Comparison of ENCODE assay signal across 1 cellular context in the genomic region with DNA sequence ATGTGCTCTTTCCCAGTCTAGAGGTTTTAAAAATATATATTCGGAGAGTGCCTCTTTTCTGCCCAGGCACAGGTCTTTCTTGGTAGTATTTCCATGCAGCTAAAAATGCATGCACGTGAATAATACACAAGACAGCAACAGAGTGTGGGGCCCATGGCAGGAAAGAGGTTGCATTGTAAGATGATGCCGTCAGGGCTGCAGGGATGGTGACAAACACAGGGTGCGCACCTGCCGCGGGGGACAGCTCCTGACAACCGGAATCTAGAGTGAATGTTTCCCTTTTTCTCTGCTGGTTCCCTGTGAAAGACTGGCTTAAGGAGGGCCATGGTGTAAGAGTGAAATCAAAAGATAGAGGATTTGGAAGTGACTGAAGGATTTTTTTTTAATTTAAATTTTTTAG.
TF ChIP-seq lines count a peak whose summit lies in the region.

No MANE protein-coding gene starts in this region.

TF ChIP-seq in H1, 55 proteins besides CTCF, POLR2A, EP300 and RAD21:
- TF ChIP-seq, protein P1, sequence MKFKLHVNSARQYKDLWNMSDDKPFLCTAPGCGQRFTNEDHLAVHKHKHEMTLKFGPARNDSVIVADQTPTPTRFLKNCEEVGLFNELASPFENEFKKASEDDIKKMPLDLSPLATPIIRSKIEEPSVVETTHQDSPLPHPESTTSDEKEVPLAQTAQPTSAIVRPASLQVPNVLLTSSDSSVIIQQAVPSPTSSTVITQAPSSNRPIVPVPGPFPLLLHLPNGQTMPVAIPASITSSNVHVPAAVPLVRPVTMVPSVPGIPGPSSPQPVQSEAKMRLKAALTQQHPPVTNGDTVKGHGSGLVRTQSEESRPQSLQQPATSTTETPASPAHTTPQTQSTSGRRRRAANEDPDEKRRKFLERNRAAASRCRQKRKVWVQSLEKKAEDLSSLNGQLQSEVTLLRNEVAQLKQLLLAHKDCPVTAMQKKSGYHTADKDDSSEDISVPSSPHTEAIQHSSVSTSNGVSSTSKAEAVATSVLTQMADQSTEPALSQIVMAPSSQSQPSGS (IDR thresholded peaks at IDR 0.05; ENCODE audit: low read length): no peak
- TF ChIP-seq ZNF274 (IDR thresholded peaks at IDR 0.05; ENCODE audit: borderline replicate concordance, extremely low read depth, low read length): no peak
- TF ChIP-seq SRF (IDR thresholded peaks at IDR 0.05; ENCODE audit: low read depth, low read length): no peak
- no peak for TF ChIP-seq POLR2AphosphoS5 (IDR thresholded peaks at IDR 0.05; ENCODE audit: low read depth, low read length)
- no peak for TF ChIP-seq KDM5A (IDR thresholded peaks at IDR 0.05; ENCODE audit: low read length)
- no peak for TF ChIP-seq HDAC2 (IDR thresholded peaks at IDR 0.05; ENCODE audit: borderline replicate concordance in 1 of 2, low read depth in 2 of 2, low read length in 2 of 2)
- no peak for TF ChIP-seq SUZ12 (IDR thresholded peaks at IDR 0.05; ENCODE audit: low read length)
- no peak for TF ChIP-seq SIX5 (IDR thresholded peaks at IDR 0.05; ENCODE audit: low read depth, low read length)
- TF ChIP-seq, protein P2, sequence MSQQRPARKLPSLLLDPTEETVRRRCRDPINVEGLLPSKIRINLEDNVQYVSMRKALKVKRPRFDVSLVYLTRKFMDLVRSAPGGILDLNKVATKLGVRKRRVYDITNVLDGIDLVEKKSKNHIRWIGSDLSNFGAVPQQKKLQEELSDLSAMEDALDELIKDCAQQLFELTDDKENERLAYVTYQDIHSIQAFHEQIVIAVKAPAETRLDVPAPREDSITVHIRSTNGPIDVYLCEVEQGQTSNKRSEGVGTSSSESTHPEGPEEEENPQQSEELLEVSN (IDR thresholded peaks at IDR 0.05): no peak
- TF ChIP-seq EZH2 (IDR thresholded peaks at IDR 0.05; ENCODE audit: low read depth, low read length, severe bottlenecking): no peak
- no peak for TF ChIP-seq TBP (IDR thresholded peaks at IDR 0.05; ENCODE audit: low read depth, low read length)
- TF ChIP-seq, protein P3, sequence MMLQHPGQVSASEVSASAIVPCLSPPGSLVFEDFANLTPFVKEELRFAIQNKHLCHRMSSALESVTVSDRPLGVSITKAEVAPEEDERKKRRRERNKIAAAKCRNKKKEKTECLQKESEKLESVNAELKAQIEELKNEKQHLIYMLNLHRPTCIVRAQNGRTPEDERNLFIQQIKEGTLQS (IDR thresholded peaks at IDR 0.05; ENCODE audit: insufficient read depth, low read depth, low read length): no peak
- TF ChIP-seq, protein P4, sequence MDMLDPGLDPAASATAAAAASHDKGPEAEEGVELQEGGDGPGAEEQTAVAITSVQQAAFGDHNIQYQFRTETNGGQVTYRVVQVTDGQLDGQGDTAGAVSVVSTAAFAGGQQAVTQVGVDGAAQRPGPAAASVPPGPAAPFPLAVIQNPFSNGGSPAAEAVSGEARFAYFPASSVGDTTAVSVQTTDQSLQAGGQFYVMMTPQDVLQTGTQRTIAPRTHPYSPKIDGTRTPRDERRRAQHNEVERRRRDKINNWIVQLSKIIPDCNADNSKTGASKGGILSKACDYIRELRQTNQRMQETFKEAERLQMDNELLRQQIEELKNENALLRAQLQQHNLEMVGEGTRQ (IDR thresholded peaks at IDR 0.05; ENCODE audit: low read length): no peak
- no peak for TF ChIP-seq TCF12 (IDR thresholded peaks at IDR 0.05; ENCODE audit: low read depth, low read length)
- no peak for TF ChIP-seq GABPA (IDR thresholded peaks at IDR 0.05; ENCODE audit: borderline replicate concordance, insufficient read depth, low read length)
- no peak for TF ChIP-seq POU5F1 (IDR thresholded peaks at IDR 0.05; ENCODE audit: low read depth, low read length)
- TF ChIP-seq YY1 (IDR thresholded peaks at IDR 0.05; ENCODE audit: low read depth, low read length): no peak
- no peak for TF ChIP-seq NANOG (IDR thresholded peaks at IDR 0.05; ENCODE audit: insufficient read depth, low read depth, low read length, poor library complexity, severe bottlenecking)
